ENCODE assay signal across 13 cellular contexts in the genomic region with DNA sequence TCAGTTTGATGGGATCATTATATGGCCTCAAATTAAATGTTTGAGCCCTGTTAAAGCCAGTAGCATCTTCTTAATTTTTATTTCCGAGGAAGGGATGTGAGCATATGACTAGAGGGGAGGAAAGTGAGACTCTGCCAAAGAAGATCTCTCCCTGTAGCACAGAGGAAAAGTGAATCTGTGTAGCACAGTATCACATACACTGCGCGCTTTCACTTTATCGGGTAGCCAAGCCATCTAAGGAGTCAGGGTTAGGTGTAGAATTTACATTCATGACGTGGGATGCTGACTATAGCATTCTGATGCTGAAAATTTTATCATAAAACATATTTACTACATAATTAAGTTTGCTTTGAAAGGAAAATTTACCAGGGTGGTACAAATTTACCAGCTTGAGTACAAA. TPM values are rescaled to one million over a fixed set of nuclear protein-coding genes. Genes with fewer than 3 reads are reported as not detected.
DNase-seq lines count a peak whose midpoint lies in the region; ATAC-seq and TF ChIP-seq lines count a peak whose summit lies in the region.
"Had no signal": no experiment of that assay in that cellular context is flagged by ENCODE, and none has a peak within 500 bp of the region (broad histone marks: within the 10 kb centered on the region; RNA-seq: fewer than 3 reads in every experiment).

No MANE protein-coding gene starts in this region.

- no peak overlapping the region for H3K27ac ChIP-seq in breast epithelium
- H3K27ac ChIP-seq in uterus: peak overlapping the region; percentile 83 to 86
- no peak overlapping the region for H3K27ac ChIP-seq in ovary
- H3K27ac ChIP-seq: cardiac muscle cell, left lung had no signal

- WGBS in ovary, 3 donors: 82 to 90% (median 88%) methylated on average over 5 of the region's 5 CpGs

- H3K36me3 Mint-ChIP-seq in MCF 10A (ENCODE audit: insufficient read depth, unreplicated experiment) (peaks cover 16% of the 10 kb centered on the region), glutamatergic neuron (ENCODE audit: unreplicated experiment) (no peaks in the 10 kb centered on the region)
- peaks cover 31% of the 10 kb centered on the region for H3K36me3 Mint-ChIP-seq in activated CD4-positive, alpha-beta memory T cell treated with anti-CD3 and anti-CD28 coated beads, Interleukin-2, amount 10 ng/mL, durations not matched to agents 7 days and 5 days (ENCODE audit: low read depth)

- no peak for TF ChIP-seq EP300 in ovary (IDR thresholded peaks at IDR 0.05)

- H3K4me3 Mint-ChIP-seq in MCF 10A (ENCODE audit: unreplicated experiment) (peak overlapping the region; percentile 95), glutamatergic neuron (ENCODE audit: unreplicated experiment) (peak overlapping the region; percentile 92)
- H3K4me3 Mint-ChIP-seq in activated CD4-positive, alpha-beta memory T cell treated with anti-CD3 and anti-CD28 coated beads, Interleukin-2, amount 10 ng/mL, durations not matched to agents 7 days and 5 days: peak overlapping the region; percentile 95

- H3K9me3 ChIP-seq in breast epithelium (no peaks in the 10 kb centered on the region), uterus (no peaks in the 10 kb centered on the region), ovary (no peaks in the 10 kb centered on the region)
- H3K9me3 ChIP-seq: left lung had no signal

- H3K4me3 ChIP-seq in breast epithelium (no peak overlapping the region), uterus (no peak overlapping the region), ovary (no peak overlapping the region)
- H3K4me3 ChIP-seq: cardiac muscle cell had no signal

- peak overlapping the region; percentile 85 for H3K27ac Mint-ChIP-seq in MCF 10A (ENCODE audit: low read depth, unreplicated experiment)
- H3K27ac Mint-ChIP-seq in activated CD4-positive, alpha-beta memory T cell treated with anti-CD3 and anti-CD28 coated beads, Interleukin-2, amount 10 ng/mL, durations not matched to agents 7 days and 5 days: peak overlapping the region; percentile 82
- H3K27ac Mint-ChIP-seq in glutamatergic neuron (ENCODE audit: unreplicated experiment): peak overlapping the region; percentile 92

- H3K27me3 ChIP-seq in breast epithelium (no peaks in the 10 kb centered on the region), uterus (no peaks in the 10 kb centered on the region), ovary (no peaks in the 10 kb centered on the region)
- H3K27me3 ChIP-seq: cardiac muscle cell, left lung had no signal

- DNase-seq in MCF 10A (ENCODE audit: unreplicated experiment) (no peak), breast epithelium (ENCODE audit: low spot score in 2 of 2) (no peak), glutamatergic neuron (no peak), uterus (no peak), sciatic nerve (ENCODE audit: low spot score) (no peak), RKO (ENCODE audit: low spot score) (no peak), ovary (no peak)
- DNase-seq in activated CD4-positive, alpha-beta memory T cell treated with anti-CD3 and anti-CD28 coated beads, Interleukin-2, amount 10 ng/mL, durations not matched to agents 7 days and 5 days: no peak
- DNase-seq: AML-193, left lung, NCI-H2081 treated with DMSO at 0.1 percent for 48 hours, retina had no signal

- no peak for TF ChIP-seq POLR2A in breast epithelium (IDR thresholded peaks at IDR 0.05)
- no peak for TF ChIP-seq POLR2A in uterus (IDR thresholded peaks at IDR 0.05)
- TF ChIP-seq POLR2A in ovary (IDR thresholded peaks at IDR 0.05): no peak

- no TSS peak for BruUV-seq in MCF 10A (replicated peaks; lab: Mats Ljungman, UMichigan)

- H3K4me1 Mint-ChIP-seq in MCF 10A (ENCODE audit: insufficient read depth, unreplicated experiment) (peaks cover 19% of the 10 kb centered on the region), glutamatergic neuron (ENCODE audit: low read depth, unreplicated experiment) (peaks cover 28% of the 10 kb centered on the region)
- peaks cover 61% of the 10 kb centered on the region for H3K4me1 Mint-ChIP-seq in activated CD4-positive, alpha-beta memory T cell treated with anti-CD3 and anti-CD28 coated beads, Interleukin-2, amount 10 ng/mL, durations not matched to agents 7 days and 5 days

- intact Hi-C loops in MCF 10A (cut with micrococcal nuclease): no loop called here
- intact Hi-C loops in breast epithelium (cut with DNase I; ENCODE audit: low total_unique reads): no loop called here
- intact Hi-C loops in uterus (cut with DNase I; ENCODE audit: low total_unique reads): no loop called here
- intact Hi-C loops in sciatic nerve (cut with DNase I): no loop called here
- intact Hi-C loops in ovary (cut with DNase I): no loop called here

- no peaks in the 10 kb centered on the region for H3K4me1 ChIP-seq in breast epithelium
- no peaks in the 10 kb centered on the region for H3K4me1 ChIP-seq in uterus
- peaks cover 3% of the 10 kb centered on the region for H3K4me1 ChIP-seq in ovary (ENCODE audit: insufficient read depth)

- no peak for TF ChIP-seq CTCF in MCF 10A (IDR thresholded peaks at IDR 0.05; ENCODE audit: unreplicated experiment)
- no peak for TF ChIP-seq CTCF in breast epithelium (IDR thresholded peaks at IDR 0.05)
- TF ChIP-seq CTCF in glutamatergic neuron (IDR thresholded peaks at IDR 0.05; ENCODE audit: partially characterized antibody, unreplicated experiment): no peak
- TF ChIP-seq CTCF in uterus (IDR thresholded peaks at IDR 0.05): no peak
- TF ChIP-seq CTCF in ovary (IDR thresholded peaks at IDR 0.05): no peak

- H3K9me3 Mint-ChIP-seq in MCF 10A (ENCODE audit: unreplicated experiment) (no peaks in the 10 kb centered on the region), glutamatergic neuron (ENCODE audit: unreplicated experiment) (peaks cover 12% of the 10 kb centered on the region)
- H3K9me3 Mint-ChIP-seq in activated CD4-positive, alpha-beta memory T cell treated with anti-CD3 and anti-CD28 coated beads, Interleukin-2, amount 10 ng/mL, durations not matched to agents 7 days and 5 days: no peaks in the 10 kb centered on the region

- CTCF ChIA-PET in MCF 10A (lab: Yijun Ruan, JAX): interaction anchor here (1.2 kb wide), 1 partner anchor 142 kb away, joined by 4 read pairs; no protein-coding TSS in a partner anchor
- CTCF ChIA-PET in activated CD4-positive, alpha-beta memory T cell treated with anti-CD3 and anti-CD28 coated beads, Interleukin-2, amount 10 ng/mL, durations not matched to agents 7 days and 5 days (lab: Charles Lee): interaction anchor here (2.4 kb wide), 1 partner anchor 23 kb away, joined by 11 read pairs; no protein-coding TSS in a partner anchor

- H3K27me3 Mint-ChIP-seq in MCF 10A (ENCODE audit: insufficient read depth, unreplicated experiment): no peaks in the 10 kb centered on the region
- H3K27me3 Mint-ChIP-seq in activated CD4-positive, alpha-beta memory T cell treated with anti-CD3 and anti-CD28 coated beads, Interleukin-2, amount 10 ng/mL, durations not matched to agents 7 days and 5 days: no peaks in the 10 kb centered on the region
- peaks cover 8% of the 10 kb centered on the region for H3K27me3 Mint-ChIP-seq in glutamatergic neuron (ENCODE audit: unreplicated experiment)

- POLR2A ChIA-PET in MCF 10A (lab: Yijun Ruan, JAX): interaction anchor here (3.3 to 5.8 kb wide), 2 partner anchors 11 to 24 kb away, joined by 21 to 61 read pairs; partner anchors contain the start of gene LRRC8D
- POLR2A ChIA-PET in activated CD4-positive, alpha-beta memory T cell treated with anti-CD3 and anti-CD28 coated beads, Interleukin-2, amount 10 ng/mL, durations not matched to agents 7 days and 5 days (lab: Charles Lee): interaction anchor here (0.9 kb wide), 1 partner anchor 23 kb away, joined by 3 read pairs; no protein-coding TSS in a partner anchor

- no peaks in the 10 kb centered on the region for H3K36me3 ChIP-seq in breast epithelium
- no peaks in the 10 kb centered on the region for H3K36me3 ChIP-seq in uterus
- H3K36me3 ChIP-seq in ovary: no peaks in the 10 kb centered on the region
- H3K36me3 ChIP-seq: left lung had no signal

- ATAC-seq in sciatic nerve: no peak
- ATAC-seq: left lung had no signal

RNA-seq across cellular contexts. Expression of gene LRRC8D, which starts 24.0 kb away (rescaled TPM):
- 42.0 and 43.7 TPM in 2 replicates for total RNA-seq in MCF 10A (2022)
- total RNA-seq in breast epithelium: 10 to 100 TPM in 2 of 3 donors, 1 to 10 TPM in 1; 9.2 to 22.8 (median 11.7) TPM
- 10 to 100 TPM; 19.4 to 20.3 TPM for total RNA-seq in activated CD4-positive, alpha-beta memory T cell treated with anti-CD3 and anti-CD28 coated beads, Interleukin-2, amount 10 ng/mL, durations not matched to agents 7 days and 5 days
- total RNA-seq in glutamatergic neuron (ENCODE audit: unreplicated experiment): 54.9 TPM
- 10 to 100 TPM; 12.0 to 47.4 (median 17.8) TPM for total RNA-seq in uterus
- 24.2 TPM for total RNA-seq in sciatic nerve
- 10 to 100 TPM in 1 of 7 donors, 1 to 10 TPM in 6; 5.0 to 14.1 (median 8.8) TPM for total RNA-seq in ovary
- polyA plus RNA-seq in ovary: 10 to 100 TPM in 1 of 2 donors, 1 to 10 TPM in 1; 6.1 to 13.2 TPM

Comparison
In these comparisons a context has a peak if more than half of its experiments do, and no peak if none do; other contexts are left out.
1. H3K27ac ChIP-seq: peak in uterus (2 of 2); none in breast epithelium (0 of 2) and ovary (0 of 2).
2. Peak in every context shown above with its lines, with median percentiles within 50 percentile points of each other: H3K27ac Mint-ChIP-seq and H3K4me3 Mint-ChIP-seq.